9 cellular contexts compared by ENCODE assay signal in the genomic region with DNA sequence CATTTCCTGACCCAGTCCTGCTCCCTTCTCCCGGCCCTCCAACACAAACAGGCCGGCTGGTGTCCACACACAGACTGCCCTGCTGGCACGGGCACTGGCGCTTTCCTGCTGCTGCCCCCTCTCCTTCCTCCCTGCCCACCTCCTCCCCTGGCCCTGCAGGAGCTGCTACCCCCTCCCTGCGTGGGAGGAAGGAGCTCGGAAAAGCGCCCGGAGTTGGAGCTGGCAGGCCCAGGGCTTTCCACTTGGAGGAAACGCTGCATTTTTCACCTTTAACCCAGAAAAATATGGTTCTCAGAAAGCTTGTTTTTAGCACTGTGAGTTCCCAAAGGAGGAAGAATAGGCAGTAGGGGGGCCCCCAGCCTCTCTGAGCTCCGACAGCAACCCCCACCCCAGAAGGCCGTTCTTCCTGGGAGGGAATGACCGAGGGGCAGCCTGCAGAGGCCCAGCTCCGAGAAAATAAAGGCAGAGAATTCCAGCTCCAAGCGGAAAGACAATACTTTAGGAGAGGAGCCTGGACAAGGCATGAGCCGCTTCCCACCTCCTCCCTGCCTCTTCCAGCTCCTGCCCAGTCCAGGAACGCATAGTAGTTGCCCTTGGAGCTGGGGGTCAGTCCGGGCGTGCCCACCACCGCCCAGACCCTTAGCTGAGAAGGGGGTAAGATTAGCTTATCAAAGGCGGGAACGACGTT.
DNase-seq lines count a peak whose midpoint lies in the region.
"Had no signal": no experiment of that assay in that cellular context is flagged by ENCODE, and none has a peak within 500 bp of the region (broad histone marks: within the 10 kb centered on the region; RNA-seq: fewer than 3 reads in every experiment).

No MANE protein-coding gene starts in this region.

- H3K4me1 ChIP-seq in esophagus (ENCODE audit: control insufficient read depth in 2 of 2, insufficient read depth in 2 of 2, low read length in 1 of 2) (peaks cover 3 to 16% of the 10 kb centered on the region in 2 donors), subcutaneous abdominal adipose tissue (ENCODE audit: control insufficient read depth in 5 of 5, insufficient read depth in 5 of 5, low read length in 5 of 5) (peaks cover 37 to 74% (median 71%) of the 10 kb centered on the region in 5 donors)

- no peak overlapping the region for H3K4me3 ChIP-seq in esophagus (ENCODE audit: low read depth in 1 of 2, low read length in 2 of 2)
- H3K4me3 ChIP-seq in subcutaneous abdominal adipose tissue (ENCODE audit: low read depth in 1 of 5, low read length in 5 of 5), result peak overlapping the region; percentile 19 to 51 (median 34)

- WGBS in esophagus, 2 donors, result 46 to 53% methylated on average over 22 of the region's 22 CpGs

- DNase-seq in LHCN-M2 (ENCODE audit: low read depth) (peak; percentile 49), lung microvascular endothelial cell (ENCODE audit: low read depth in 2 of 2) (peak; percentile 66 to 82), COLO668 (lab: John Stamatoyannopoulos, UW; ENCODE audit: unreplicated experiment) (no peak), DMS53 treated with DMSO at 0.1 percent for 48 hours (lab: John Stamatoyannopoulos, UW; ENCODE audit: unreplicated experiment) (no peak), NAMALWA (ENCODE audit: low spot score) (no peak)
- no peak for DNase-seq in stimulated activated naive CD4-positive, alpha-beta T cell treated with Interleukin-2 at 50 U/mL for 16 hours (lab: John Stamatoyannopoulos, UW)

- peak overlapping the region; percentile 66 to 83 (median 71) for H3K9ac ChIP-seq in subcutaneous abdominal adipose tissue (ENCODE audit: low read length in 5 of 5)

- peak overlapping the region; percentile 57 to 72 for H3K27ac ChIP-seq in esophagus (ENCODE audit: low read depth in 2 of 2, low read length in 1 of 2)
- peak overlapping the region; percentile 98 for H3K27ac ChIP-seq in subcutaneous abdominal adipose tissue (ENCODE audit: low read depth, low read length)
- H3K27ac ChIP-seq: epithelial cell of prostate had no signal

- H3K9me3 ChIP-seq in esophagus (ENCODE audit: control insufficient read depth in 2 of 2, insufficient read depth in 1 of 2, low read depth in 1 of 2, low read length in 1 of 2), result no peaks in the 10 kb centered on the region
- H3K9me3 ChIP-seq in subcutaneous abdominal adipose tissue (ENCODE audit: control insufficient read depth in 5 of 5, low read length in 5 of 5), result no peaks in the 10 kb centered on the region

- H3K36me3 ChIP-seq in esophagus (ENCODE audit: control insufficient read depth in 2 of 2, insufficient read depth in 2 of 2, low read length in 1 of 2) (no peaks in the 10 kb centered on the region), subcutaneous abdominal adipose tissue (ENCODE audit: control insufficient read depth in 5 of 5, insufficient read depth in 5 of 5, low read length in 5 of 5) (no peaks in the 10 kb centered on the region)

- H3K27me3 ChIP-seq in esophagus (ENCODE audit: control insufficient read depth in 1 of 2, insufficient read depth in 2 of 2, low read length in 2 of 2), result no peaks in the 10 kb centered on the region
- peaks cover 0 to 4% (median 0%) of the 10 kb centered on the region in 5 donors for H3K27me3 ChIP-seq in subcutaneous abdominal adipose tissue (ENCODE audit: control insufficient read depth in 5 of 5, insufficient read depth in 4 of 5, low read length in 5 of 5)

Comparison
In these comparisons a context has a peak if more than half of its experiments do, and no peak if none do; other contexts are left out.
1. DNase-seq: peak in LHCN-M2 (single experiment) and lung microvascular endothelial cell (2 of 2); none in stimulated activated naive CD4-positive, alpha-beta T cell treated with Interleukin-2 at 50 U/mL for 16 hours (single experiment), COLO668 (single experiment), DMS53 treated with DMSO at 0.1 percent for 48 hours (single experiment) and NAMALWA (single experiment).
2. H3K4me3 ChIP-seq: peak in subcutaneous abdominal adipose tissue (5 of 5); none in esophagus (0 of 2).